Comparison of ENCODE assay signal across 1 cellular context in genomic region chr19:12052571-12053169, GRCh38.
TF ChIP-seq lines count a peak whose summit lies in the region.

TSS of gene ZNF878 (minus strand) at chr19:12052961. CDS start at chr19:12052801, 160 bp downstream.

TF ChIP-seq in SK-N-SH, 30 proteins besides CTCF, POLR2A, EP300 and RAD21 (continued from another document):
- no peak for TF ChIP-seq REST (IDR thresholded peaks at IDR 0.05; ENCODE audit: low read depth, low read length)
TF ChIP-seq in SK-N-SH: peak in this region for 7.
